Comparison of ENCODE assay signal across 11 cellular contexts in the genomic region with DNA sequence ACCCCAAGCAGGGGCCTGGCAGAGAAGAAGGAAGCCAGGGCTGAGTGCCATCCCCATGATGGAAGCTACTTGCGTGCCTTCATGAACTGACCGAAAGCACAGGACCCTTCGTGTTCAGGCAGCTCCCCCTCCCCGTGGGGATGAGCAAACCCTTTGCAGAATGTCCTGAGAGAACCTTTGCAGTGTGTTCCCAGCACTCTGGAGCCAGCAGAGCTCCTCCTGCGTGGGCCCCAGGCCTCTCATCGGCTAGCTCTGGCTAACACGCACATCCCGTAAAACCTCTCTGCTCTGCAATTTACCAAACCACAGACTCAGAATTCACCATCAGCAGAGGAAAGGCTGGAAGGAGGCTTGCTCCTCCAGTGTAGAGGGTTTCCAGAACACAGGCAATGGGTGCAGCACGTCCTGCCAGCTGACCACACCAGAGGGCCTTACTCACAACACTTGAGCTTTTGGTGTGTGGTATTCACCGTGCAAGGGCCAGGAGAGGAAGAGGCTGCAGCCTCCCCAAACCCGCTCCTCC. TPM values are rescaled to one million over a fixed set of nuclear protein-coding genes. Genes with fewer than 3 reads are reported as not detected.
A peak's percentile ranks its signal among the peaks of the same experiment; 100 is the strongest.
DNase-seq lines count a peak whose midpoint lies in the region; TF ChIP-seq lines count a peak whose summit lies in the region.
"Had no signal": no experiment of that assay in that cellular context is flagged by ENCODE, and none has a peak within 500 bp of the region (broad histone marks: within the 10 kb centered on the region; RNA-seq: fewer than 3 reads in every experiment).

No MANE protein-coding gene starts in this region.

- H3K36me3 ChIP-seq in suprapubic skin (no peaks in the 10 kb centered on the region), BE2C (no peaks in the 10 kb centered on the region)
- H3K36me3 ChIP-seq: SJSA1 had no signal

- TF ChIP-seq EP300 in suprapubic skin (IDR thresholded peaks at IDR 0.05) = no peak

- no peak for TF ChIP-seq POLR2A in suprapubic skin (IDR thresholded peaks at IDR 0.05)

- TF ChIP-seq CTCF in epithelial cell of esophagus (IDR thresholded peaks at IDR 0.05; ENCODE audit: insufficient read depth, low read depth, low read length, missing control alignments) = no peak
- TF ChIP-seq CTCF in suprapubic skin (IDR thresholded peaks at IDR 0.05) = no peak
- no peak for TF ChIP-seq CTCF in BE2C (IDR thresholded peaks at IDR 0.05; ENCODE audit: low read depth, low read length)

- peak overlapping the region; percentile 58 for H3K27ac ChIP-seq in suprapubic skin
- H3K27ac ChIP-seq: SJSA1 had no signal

- 20% methylated on average over 9 of the region's 11 CpGs for WGBS in suprapubic skin

- H3K4me3 ChIP-seq in epithelial cell of esophagus (ENCODE audit: low read length) (peak overlapping the region; percentile 94), suprapubic skin (peak overlapping the region; percentile 73), BE2C (ENCODE audit: low read depth, low read length) (no peak overlapping the region)
- H3K4me3 ChIP-seq: SJSA1 had no signal

- no peaks in the 10 kb centered on the region for H3K27me3 ChIP-seq in suprapubic skin
- no peaks in the 10 kb centered on the region for H3K27me3 ChIP-seq in BE2C

- H3K4me1 ChIP-seq in suprapubic skin (peaks cover 80% of the 10 kb centered on the region), BE2C (peaks cover 3% of the 10 kb centered on the region)

- H3K9me3 ChIP-seq in suprapubic skin = no peaks in the 10 kb centered on the region
- no peaks in the 10 kb centered on the region for H3K9me3 ChIP-seq in BE2C
- H3K9me3 ChIP-seq: SJSA1 had no signal

- DNase-seq in LHCN-M2 (ENCODE audit: low read depth) = peak; percentile 87
- DNase-seq in epithelial cell of esophagus (ENCODE audit: low read depth) = no peak
- peak; percentile 10 for DNase-seq in medulla oblongata (ENCODE audit: extremely low spot score)
- peak; percentile 64 to 82 for DNase-seq in suprapubic skin (ENCODE audit: low spot score in 2 of 2)
- no peak for DNase-seq in KG1 (lab: John Stamatoyannopoulos, UW)
- no peak for DNase-seq in stimulated activated naive CD4-positive, alpha-beta T cell treated with Interleukin-2 at 50 U/mL for 16 hours (lab: John Stamatoyannopoulos, UW)
- no peak for DNase-seq in RPMI8226
- DNase-seq in BE2C = no peak
- DNase-seq: activated CD4-positive, alpha-beta T cell treated with anti-CD3 and anti-CD28 coated beads for 48 hours; DMS79 had no signal

RNA-seq across cellular contexts. Expression of gene SH3PXD2A, which starts 3.1 kb away (rescaled TPM):
- total RNA-seq in LHCN-M2 (2014; rRNA removed) (12.8 and 18.4 TPM in 2 replicates), suprapubic skin (10 to 100 TPM; 55.7 to 71.8 (median 66.8) TPM)
- 21.1 TPM for polyA plus RNA-seq in LHCN-M2 (2012)
- 23.1 TPM for polyA plus RNA-seq in BE2C (2012; ENCODE audit: insufficient read depth, insufficient read length, low read depth)

Comparison
In these comparisons a context has a peak if more than half of its experiments do, and no peak if none do; other contexts are left out.
1. DNase-seq: peak in LHCN-M2 (single experiment), medulla oblongata (single experiment) and suprapubic skin (2 of 2); none in epithelial cell of esophagus (single experiment), KG1 (single experiment), stimulated activated naive CD4-positive, alpha-beta T cell treated with Interleukin-2 at 50 U/mL for 16 hours (single experiment), RPMI8226 (single experiment) and BE2C (single experiment).